10 cellular contexts compared by ENCODE assay signal in the genomic region with DNA sequence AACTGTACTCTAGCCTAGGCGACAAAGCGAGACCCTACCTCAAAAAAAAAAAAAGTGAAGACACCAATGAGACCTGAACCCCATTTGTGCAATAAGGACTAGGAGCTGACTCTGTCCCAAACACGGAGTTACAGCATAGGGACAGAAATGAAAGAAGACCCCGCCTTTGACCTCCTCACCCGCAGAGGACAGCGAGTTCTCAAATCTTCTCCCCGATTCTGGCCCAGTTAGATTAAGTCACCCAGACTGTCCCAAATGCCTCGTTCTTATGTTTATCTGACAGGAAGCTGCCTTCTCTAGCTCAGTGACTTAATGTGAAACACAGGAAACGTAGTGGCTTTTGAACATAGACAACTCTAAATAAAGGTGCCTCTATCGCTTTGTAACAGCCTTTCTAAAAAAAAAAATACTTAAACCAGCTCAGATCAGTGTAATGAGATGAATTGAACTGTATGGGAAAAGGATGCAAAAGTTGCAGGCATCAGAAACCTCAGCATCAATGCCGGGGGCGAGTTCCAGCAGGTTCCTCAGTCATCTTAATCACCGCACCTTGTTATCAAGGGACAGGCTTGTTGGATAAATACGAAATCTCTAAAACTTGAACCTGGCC. TPM values are rescaled to one million over a fixed set of nuclear protein-coding genes. Genes with fewer than 3 reads are reported as not detected.
DNase-seq lines count a peak whose midpoint lies in the region; ATAC-seq, FAIRE-seq and TF ChIP-seq lines count a peak whose summit lies in the region.
"Had no signal": no experiment of that assay in that cellular context is flagged by ENCODE, and none has a peak within 500 bp of the region (broad histone marks: within the 10 kb centered on the region; RNA-seq: fewer than 3 reads in every experiment).

No MANE protein-coding gene starts in this region.

- no peaks in the 10 kb centered on the region for H3K27me3 Mint-ChIP-seq in activated T-cell treated with anti-CD3 and anti-CD28 coated beads, Interleukin-2, amount 50 U/mL, for 4 hours (ENCODE audit: low read depth)

- H3K27ac ChIP-seq in cardiac muscle cell (peak overlapping the region; percentile 24), keratinocyte (ENCODE audit: control insufficient read depth, insufficient read depth, low read length) (no peak overlapping the region), upper lobe of left lung (peak overlapping the region; percentile 81 to 95 (median 90))

- dilution Hi-C loops in keratinocyte (cut with MboI; ENCODE audit: extremely low pct_ligation_motif_present, low sequenced_read_pairs): no loop called here

- no peak overlapping the region for H3K4me3 ChIP-seq in cardiac muscle cell
- no peak overlapping the region for H3K4me3 ChIP-seq in keratinocyte (ENCODE audit: control insufficient read depth in 2 of 3, extremely low read depth in 1 of 3, insufficient read depth in 2 of 3, low read depth in 1 of 3, low read length in 3 of 3)
- H3K4me3 ChIP-seq in upper lobe of left lung: peak overlapping the region in 1 of 4 donors; percentile 12

- H3K27me3 ChIP-seq in cardiac muscle cell (no peaks in the 10 kb centered on the region), keratinocyte (ENCODE audit: control insufficient read depth, extremely low read depth, insufficient read depth, low read length) (no peaks in the 10 kb centered on the region), upper lobe of left lung (no peaks in the 10 kb centered on the region)

- intact Hi-C loops in Right ventricle myocardium inferior (cut with DNase I): no loop called here

- H3K4me2 ChIP-seq in keratinocyte (ENCODE audit: control insufficient read depth, extremely low read depth, insufficient read depth, low read depth, low read length): peak overlapping the region; percentile 29

- H3K9ac ChIP-seq in keratinocyte (ENCODE audit: control insufficient read depth, extremely low read depth, insufficient read depth, low read length): no peak overlapping the region

- TF ChIP-seq EP300 in upper lobe of left lung (IDR thresholded peaks at IDR 0.05): peak in 2 of 4 donors; percentile 86 to 90

- TF ChIP-seq POLR2A in upper lobe of left lung (IDR thresholded peaks at IDR 0.05): peak in 1 of 4 donors; percentile 44

- no peak for FAIRE-seq in keratinocyte (lab: Jason Lieb, UNC)

- no peak for TF ChIP-seq CTCF in cardiac muscle cell (IDR thresholded peaks at IDR 0.05; ENCODE audit: low read depth, low read length)
- TF ChIP-seq CTCF in keratinocyte (optimal IDR thresholded peaks at IDR 0.05 in 1 of 3, IDR thresholded peaks at IDR 0.05 in 1 of 3, conservative IDR thresholded peaks at IDR 0.05 in 1 of 3; ENCODE audit: extremely low read depth in 1 of 3, insufficient read depth in 2 of 3, low read length in 3 of 3): no peak
- no peak for TF ChIP-seq CTCF in upper lobe of left lung (IDR thresholded peaks at IDR 0.05)

- 36 to 41% methylated on average over 14 of the region's 14 CpGs for WGBS in upper lobe of left lung, 2 donors

- no peak overlapping the region for H2AFZ ChIP-seq in keratinocyte (ENCODE audit: control insufficient read depth, low read length)

- peaks cover 13% of the 10 kb centered on the region for H3K4me1 ChIP-seq in cardiac muscle cell (ENCODE audit: low read depth)
- H3K4me1 ChIP-seq in keratinocyte (ENCODE audit: control insufficient read depth, extremely low read depth, insufficient read depth, low read length): peaks cover 82% of the 10 kb centered on the region
- H3K4me1 ChIP-seq in upper lobe of left lung: peaks cover 94 to 100% (median 99%) of the 10 kb centered on the region in 4 donors

- peaks cover 91% of the 10 kb centered on the region for H4K20me1 ChIP-seq in keratinocyte (ENCODE audit: control insufficient read depth, extremely low read depth, insufficient read depth, low read length)

- H3K36me3 ChIP-seq in cardiac muscle cell (no peaks in the 10 kb centered on the region), keratinocyte (ENCODE audit: control insufficient read depth in 2 of 2, extremely low read depth in 1 of 2, insufficient read depth in 2 of 2, low read length in 2 of 2) (peaks cover 21 to 46% of the 10 kb centered on the region in 2 experiments), upper lobe of left lung (peaks cover 0 to 46% (median 7%) of the 10 kb centered on the region in 4 donors)

- ATAC-seq in Right ventricle myocardium inferior: no peak
- ATAC-seq in activated T-cell treated with anti-CD3 and anti-CD28 coated beads, Interleukin-2, amount 50 U/mL, for 4 hours: peak; percentile 70 to 71
- no peak for ATAC-seq in upper lobe of left lung (ENCODE audit: low FRiP score in 2 of 2)
- ATAC-seq in HG02852 (IDR thresholded peaks at IDR 0.05; ENCODE audit: unreplicated experiment): no peak
- no peak for ATAC-seq in SK-N-SH treated with all-trans-retinoic acid at 6 μM for 48 hours

- H3K4me3 Mint-ChIP-seq in activated T-cell treated with anti-CD3 and anti-CD28 coated beads, Interleukin-2, amount 50 U/mL, for 4 hours: peak overlapping the region; percentile 80

- H3K79me2 ChIP-seq in keratinocyte (ENCODE audit: control insufficient read depth, insufficient read depth, low read length): peaks cover 97% of the 10 kb centered on the region

- H3K9me3 Mint-ChIP-seq in activated T-cell treated with anti-CD3 and anti-CD28 coated beads, Interleukin-2, amount 50 U/mL, for 4 hours: no peaks in the 10 kb centered on the region

- H3K9me3 ChIP-seq in cardiac muscle cell (ENCODE audit: low read depth) (no peaks in the 10 kb centered on the region), keratinocyte (ENCODE audit: control insufficient read depth, low read depth, low read length) (no peaks in the 10 kb centered on the region), upper lobe of left lung (no peaks in the 10 kb centered on the region)

- DNase-seq in cardiac muscle cell (ENCODE audit: low read depth in 1 of 2, low spot score in 1 of 2) (no peak), Right ventricle myocardium inferior (ENCODE audit: missing footprints) (no peak), keratinocyte (ENCODE audit: low read depth, low spot score) (no peak), upper lobe of left lung (no peak), globus pallidus (ENCODE audit: low spot score) (no peak)
- DNase-seq in activated T-cell treated with anti-CD3 and anti-CD28 coated beads, Interleukin-2, amount 50 U/mL, for 4 hours: no peak
- DNase-seq: C1 segment of cervical spinal cord, NCI-H146 had no signal

- H3K36me3 Mint-ChIP-seq in activated T-cell treated with anti-CD3 and anti-CD28 coated beads, Interleukin-2, amount 50 U/mL, for 4 hours (ENCODE audit: insufficient read depth): peaks cover 24% of the 10 kb centered on the region

- peaks cover 10% of the 10 kb centered on the region for H3K9me1 ChIP-seq in keratinocyte (ENCODE audit: control insufficient read depth, extremely low read depth, insufficient read depth, low read length)

- peaks cover 93% of the 10 kb centered on the region for H3K4me1 Mint-ChIP-seq in activated T-cell treated with anti-CD3 and anti-CD28 coated beads, Interleukin-2, amount 50 U/mL, for 4 hours (ENCODE audit: low read depth)

TF ChIP-seq in SK-N-SH treated with all-trans-retinoic acid at 6 μM for 48 hours, 23 proteins besides CTCF, POLR2A, EP300 and RAD21:
- TF ChIP-seq BACH2 (CRISPR knock-in tag; IDR thresholded peaks at IDR 0.05; ENCODE audit: borderline replicate concordance) (no peak), ZFP3 (CRISPR knock-in tag; IDR thresholded peaks at IDR 0.05) (no peak), SNAI2 (CRISPR knock-in tag; IDR thresholded peaks at IDR 0.05) (no peak), OSR1 (CRISPR knock-in tag; IDR thresholded peaks at IDR 0.05) (no peak), ZC3H10 (CRISPR knock-in tag; IDR thresholded peaks at IDR 0.05) (no peak), RARB (CRISPR knock-in tag; IDR thresholded peaks at IDR 0.05) (no peak), PPARA (CRISPR knock-in tag; IDR thresholded peaks at IDR 0.05; ENCODE audit: borderline replicate concordance) (no peak)
- TF ChIP-seq, protein P1, sequence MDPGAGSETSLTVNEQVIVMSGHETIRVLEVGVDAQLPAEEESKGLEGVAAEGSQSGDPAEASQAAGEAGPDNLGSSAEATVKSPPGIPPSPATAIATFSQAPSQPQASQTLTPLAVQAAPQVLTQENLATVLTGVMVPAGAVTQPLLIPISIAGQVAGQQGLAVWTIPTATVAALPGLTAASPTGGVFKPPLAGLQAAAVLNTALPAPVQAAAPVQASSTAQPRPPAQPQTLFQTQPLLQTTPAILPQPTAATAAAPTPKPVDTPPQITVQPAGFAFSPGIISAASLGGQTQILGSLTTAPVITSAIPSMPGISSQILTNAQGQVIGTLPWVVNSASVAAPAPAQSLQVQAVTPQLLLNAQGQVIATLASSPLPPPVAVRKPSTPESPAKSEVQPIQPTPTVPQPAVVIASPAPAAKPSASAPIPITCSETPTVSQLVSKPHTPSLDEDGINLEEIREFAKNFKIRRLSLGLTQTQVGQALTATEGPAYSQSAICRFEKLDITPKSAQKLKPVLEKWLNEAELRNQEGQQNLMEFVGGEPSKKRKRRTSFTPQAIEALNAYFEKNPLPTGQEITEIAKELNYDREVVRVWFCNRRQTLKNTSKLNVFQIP (CRISPR knock-in tag; IDR thresholded peaks at IDR 0.05; ENCODE audit: borderline replicate concordance, low read depth): no peak

RNA-seq across cellular contexts. Expression of a gene that starts 10.6 kb away (rescaled TPM):
- total RNA-seq in cardiac muscle cell (131 and 174 TPM in 2 replicates), Right ventricle myocardium inferior (180 TPM), upper lobe of left lung (100 to 1,000 TPM; 486 to 925 (median 599) TPM)
- polyA plus RNA-seq in cardiac muscle cell (88.7 and 98.0 TPM in 2 replicates), keratinocyte (277 to 489 TPM (median 351 TPM) in 3 replicates)
- 100 to 1,000 TPM; 673 to 753 (median 716) TPM for total RNA-seq in activated T-cell treated with anti-CD3 and anti-CD28 coated beads, Interleukin-2, amount 50 U/mL, for 4 hours
- polyA plus RNA-seq in keratinocyte (2011; ENCODE audit: low read depth): 526 TPM
- 357 and 388 TPM in 2 replicates for polyA plus RNA-seq in keratinocyte (2011; cell fraction: cytosol; rRNA removed)
- polyA plus RNA-seq in keratinocyte (2011; cell fraction: nucleus; rRNA removed): 864 and 995 TPM in 2 replicates
- 168 and 903 TPM in 2 replicates for polyA plus RNA-seq in keratinocyte (2012; ENCODE audit: low replicate concordance)
- polyA minus RNA-seq in keratinocyte: 752 to 1,882 TPM (median 1,066 TPM) in 3 replicates
- polyA minus RNA-seq in keratinocyte (2011; cell fraction: cytosol; rRNA and poly(A)+ RNA removed): 461 TPM
- polyA minus RNA-seq in keratinocyte (2011; cell fraction: nucleus; rRNA and poly(A)+ RNA removed): 623 and 1,627 TPM in 2 replicates

Comparison
In these comparisons a context has a peak if more than half of its experiments do, and no peak if none do; other contexts are left out.
1. ATAC-seq: peak in activated T-cell treated with anti-CD3 and anti-CD28 coated beads, Interleukin-2, amount 50 U/mL, for 4 hours (2 of 2); none in Right ventricle myocardium inferior (single experiment), upper lobe of left lung (0 of 2), HG02852 (single experiment) and SK-N-SH treated with all-trans-retinoic acid at 6 μM for 48 hours (single experiment).